In the genomic region with DNA sequence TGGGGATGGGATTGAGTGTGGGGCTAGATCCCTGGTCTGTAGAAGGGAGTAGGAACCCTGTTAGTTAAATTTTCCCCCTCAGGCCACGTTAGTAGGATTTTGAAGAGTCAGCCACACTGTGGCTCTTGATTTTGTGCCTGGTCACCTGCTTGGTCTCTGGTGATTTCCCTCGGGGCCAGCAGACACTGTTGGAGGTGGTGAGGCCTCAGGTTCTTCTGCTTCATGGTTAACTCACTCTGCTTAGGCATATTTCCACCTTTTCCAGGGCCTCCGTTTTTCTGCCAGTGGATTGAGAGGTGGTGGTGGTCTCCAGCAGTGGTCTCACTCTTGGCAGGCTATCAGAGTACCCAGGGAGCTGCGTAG, we compare ENCODE assay signal across 8 cellular contexts. TPM values are rescaled to one million over a fixed set of nuclear protein-coding genes. Genes with fewer than 3 reads are reported as not detected.
DNase-seq lines count a peak whose midpoint lies in the region; ATAC-seq and TF ChIP-seq lines count a peak whose summit lies in the region.

No MANE protein-coding gene starts in this region.

- no peaks in the 10 kb centered on the region for H3K9me3 ChIP-seq in CD4-positive, alpha-beta memory T cell (ENCODE audit: control insufficient read depth in 1 of 2, low read length in 2 of 2)
- H3K9me3 ChIP-seq in PC-9 (ENCODE audit: insufficient read depth, low read depth): no peaks in the 10 kb centered on the region
- no peaks in the 10 kb centered on the region for H3K9me3 ChIP-seq in endodermal cell (ENCODE audit: control insufficient read depth, low read length)
- H3K9me3 ChIP-seq in parathyroid adenoma (ENCODE audit: control insufficient read depth, low read length): no peaks in the 10 kb centered on the region

- no peak for TF ChIP-seq CTCF in PC-9 (conservative IDR thresholded peaks at IDR 0.05)
- peak; percentile 19 for TF ChIP-seq CTCF in endodermal cell (conservative IDR thresholded peaks at IDR 0.05)
- no peak for TF ChIP-seq CTCF in parathyroid adenoma (IDR thresholded peaks at IDR 0.05)

- H3K36me3 Mint-ChIP-seq in CD4-positive, alpha-beta memory T cell: peaks cover 16 to 36% of the 10 kb centered on the region in 2 donors
- peaks cover 14% of the 10 kb centered on the region for H3K36me3 Mint-ChIP-seq in endodermal cell (ENCODE audit: low read depth)

- no peaks in the 10 kb centered on the region for H3K27me3 ChIP-seq in CD4-positive, alpha-beta memory T cell (ENCODE audit: insufficient read depth, low read length)
- H3K27me3 ChIP-seq in PC-9 (ENCODE audit: insufficient read depth, low read depth) (no peaks in the 10 kb centered on the region), endodermal cell (ENCODE audit: control insufficient read depth, insufficient read depth, low read length, poor library complexity, severe bottlenecking) (no peaks in the 10 kb centered on the region), parathyroid adenoma (ENCODE audit: control insufficient read depth, insufficient read depth, low read length) (no peaks in the 10 kb centered on the region)

- no peaks in the 10 kb centered on the region for H3K36me3 ChIP-seq in CD4-positive, alpha-beta memory T cell (ENCODE audit: insufficient read depth, low read length)
- H3K36me3 ChIP-seq in PC-9 (ENCODE audit: low read depth): peaks cover 8% of the 10 kb centered on the region
- peaks cover 11% of the 10 kb centered on the region for H3K36me3 ChIP-seq in endodermal cell (ENCODE audit: control insufficient read depth, insufficient read depth, low read length)
- no peaks in the 10 kb centered on the region for H3K36me3 ChIP-seq in parathyroid adenoma (ENCODE audit: control insufficient read depth, insufficient read depth, low read length)

- no TSS peak for BruUV-seq in PC-9 (replicated peaks; lab: Mats Ljungman, UMichigan)

- peaks cover 50% of the 10 kb centered on the region for H4K20me1 ChIP-seq in PC-9 (ENCODE audit: insufficient read depth)

- 88 to 93% methylated on average over 3 to 4 of the region's 4 CpGs for WGBS in endodermal cell (ENCODE audit: insufficient coverage in 1 of 2, insufficient read length in 1 of 2), 2 experiments

- H2AFZ ChIP-seq in PC-9 (no peak overlapping the region), parathyroid adenoma (peak overlapping the region; percentile 45)

- peak overlapping the region; percentile 93 to 100 (median 96) for H3K27ac Mint-ChIP-seq in CD4-positive, alpha-beta memory T cell
- peak overlapping the region; percentile 85 for H3K27ac Mint-ChIP-seq in endodermal cell

- H3K4me2 ChIP-seq in PC-9 (peak overlapping the region; percentile 95), parathyroid adenoma (ENCODE audit: low read length) (peak overlapping the region; percentile 60)

- no peaks in the 10 kb centered on the region for H3K27me3 Mint-ChIP-seq in CD4-positive, alpha-beta memory T cell
- no peaks in the 10 kb centered on the region for H3K27me3 Mint-ChIP-seq in endodermal cell (ENCODE audit: insufficient read depth)

- no peak overlapping the region for H3K9ac ChIP-seq in endodermal cell (ENCODE audit: extremely low read depth, low read length, poor library complexity, severe bottlenecking)
- H3K9ac ChIP-seq in parathyroid adenoma: no peak overlapping the region

- H3K9me2 ChIP-seq in PC-9 (ENCODE audit: insufficient read depth): no peaks in the 10 kb centered on the region

- H3K4me1 Mint-ChIP-seq in CD4-positive, alpha-beta memory T cell: peaks cover 65 to 88% (median 73%) of the 10 kb centered on the region in 4 donors
- H3K4me1 Mint-ChIP-seq in endodermal cell: peaks cover 65% of the 10 kb centered on the region

- H3F3A ChIP-seq in PC-9 (ENCODE audit: insufficient read depth, low read depth): peaks cover 58% of the 10 kb centered on the region

- H3K4me3 ChIP-seq in CD4-positive, alpha-beta memory T cell (ENCODE audit: low read length in 2 of 2): peak overlapping the region; percentile 58 to 76
- H3K4me3 ChIP-seq in PC-9: peak overlapping the region; percentile 25
- H3K4me3 ChIP-seq in endodermal cell (ENCODE audit: low read length): no peak overlapping the region
- H3K4me3 ChIP-seq in parathyroid adenoma (ENCODE audit: low read depth, low read length): no peak overlapping the region

- H3K9me3 Mint-ChIP-seq in CD4-positive, alpha-beta memory T cell: no peaks in the 10 kb centered on the region
- no peaks in the 10 kb centered on the region for H3K9me3 Mint-ChIP-seq in endodermal cell

- no peak for ATAC-seq in HG02623 (IDR thresholded peaks at IDR 0.05; ENCODE audit: unreplicated experiment)
- ATAC-seq in GM19035 (IDR thresholded peaks at IDR 0.05; ENCODE audit: unreplicated experiment): no peak

- no peak for DNase-seq in CD4-positive, alpha-beta memory T cell
- DNase-seq in PC-9 (no peak), endodermal cell (no peak), NCI-H2081 treated with DMSO at 0.1 percent for 48 hours (lab: John Stamatoyannopoulos, UW) (no peak), GM19238 (ENCODE audit: insufficient read length, low spot score) (no peak)

- H3K4me1 ChIP-seq in CD4-positive, alpha-beta memory T cell (ENCODE audit: insufficient read depth, low read length): peaks cover 74% of the 10 kb centered on the region
- peaks cover 77% of the 10 kb centered on the region for H3K4me1 ChIP-seq in PC-9 (replicated peaks; ENCODE audit: insufficient read depth)
- H3K4me1 ChIP-seq in endodermal cell (ENCODE audit: control insufficient read depth, insufficient read depth, low read length): peaks cover 15% of the 10 kb centered on the region
- peaks cover 69% of the 10 kb centered on the region for H3K4me1 ChIP-seq in parathyroid adenoma

- CTCF ChIA-PET in CD4-positive, alpha-beta memory T cell (lab: Charles Lee; ENCODE audit: partially characterized antibody): interaction anchor here (1.2 to 20.7 kb wide), 6 partner anchors 11 to 46 kb away, joined by 7 to 516 read pairs (median 96); no protein-coding TSS in a partner anchor
- CTCF ChIA-PET in PC-9 (lab: Charles Lee): interaction anchor here (0.8 to 3.8 kb wide), 2 partner anchors 26 to 46 kb away, joined by 4 to 36 read pairs; no protein-coding TSS in a partner anchor

- H3K4me3 Mint-ChIP-seq in CD4-positive, alpha-beta memory T cell: peak overlapping the region; percentile 90 to 100 (median 98)
- peak overlapping the region; percentile 14 for H3K4me3 Mint-ChIP-seq in endodermal cell

- peak overlapping the region; percentile 83 for H3K27ac ChIP-seq in CD4-positive, alpha-beta memory T cell (ENCODE audit: low read depth, low read length)
- H3K27ac ChIP-seq in PC-9 (peak overlapping the region; percentile 82), endodermal cell (ENCODE audit: low read depth, low read length) (no peak overlapping the region), parathyroid adenoma (peak overlapping the region; percentile 92)

- H3K79me2 ChIP-seq in PC-9 (ENCODE audit: low read depth) (peaks cover 93% of the 10 kb centered on the region), parathyroid adenoma (peaks cover 57% of the 10 kb centered on the region)

- POLR2A ChIA-PET in CD4-positive, alpha-beta memory T cell (lab: Charles Lee; ENCODE audit: partially characterized antibody): interaction anchor here (1.4 to 31.9 kb wide), 6 partner anchors 5 to 78 kb away, joined by 4 to 906 read pairs (median 598); a partner anchor contains a TSS
- POLR2A ChIA-PET in PC-9 (lab: Charles Lee; ENCODE audit: unreplicated experiment): no interaction called here

- intact Hi-C loops in CD4-positive, alpha-beta memory T cell (cut with micrococcal nuclease): no loop called here
- intact Hi-C loops in PC-9 (cut with micrococcal nuclease; ENCODE audit: unreplicated experiment): no loop called here

RNA-seq across cellular contexts. Expression of a gene that starts 4.1 kb away (rescaled TPM):
- 100 to 1,000 TPM; 151 to 153 TPM for total RNA-seq in CD4-positive, alpha-beta memory T cell
- polyA plus RNA-seq in CD4-positive, alpha-beta memory T cell: 100 to 1,000 TPM; 148 to 246 TPM
- total RNA-seq in PC-9 (2021) (114 and 135 TPM in 2 replicates), endodermal cell (100 to 1,000 TPM; 121 to 123 TPM)
- polyA plus RNA-seq in endodermal cell (2013, experiment 1 of 2): 142 TPM
- polyA plus RNA-seq in endodermal cell (2013, experiment 2 of 2): 127 TPM

RNA-seq across cellular contexts. Expression of a gene that starts 49.9 kb away (rescaled TPM):
- total RNA-seq in CD4-positive, alpha-beta memory T cell: 1 to 10 TPM; 3.6 to 4.7 TPM
- 1 to 10 TPM; 3.8 to 6.0 TPM for polyA plus RNA-seq in CD4-positive, alpha-beta memory T cell
- total RNA-seq in PC-9 (2021): 88.7 and 105 TPM in 2 replicates
- 100 to 1,000 TPM; 101 to 127 TPM for total RNA-seq in endodermal cell
- 101 TPM for polyA plus RNA-seq in endodermal cell (2013, experiment 1 of 2)
- 97.4 TPM for polyA plus RNA-seq in endodermal cell (2013, experiment 2 of 2)

Comparison
In these comparisons a context has a peak if more than half of its experiments do, and no peak if none do; other contexts are left out.
1. H3K4me3 ChIP-seq: peak in CD4-positive, alpha-beta memory T cell (2 of 2) and PC-9 (single experiment); none in endodermal cell (single experiment) and parathyroid adenoma (single experiment).
2. RNA of a gene that starts 49.9 kb away (total RNA-seq): 101 to 127 TPM in endodermal cell and 88.7 to 105 TPM in PC-9; 3.6 to 4.7 TPM in CD4-positive, alpha-beta memory T cell; every median in the first group is over 10 times any median in the second.